1 cellular context compared by ENCODE assay signal in the genomic region with DNA sequence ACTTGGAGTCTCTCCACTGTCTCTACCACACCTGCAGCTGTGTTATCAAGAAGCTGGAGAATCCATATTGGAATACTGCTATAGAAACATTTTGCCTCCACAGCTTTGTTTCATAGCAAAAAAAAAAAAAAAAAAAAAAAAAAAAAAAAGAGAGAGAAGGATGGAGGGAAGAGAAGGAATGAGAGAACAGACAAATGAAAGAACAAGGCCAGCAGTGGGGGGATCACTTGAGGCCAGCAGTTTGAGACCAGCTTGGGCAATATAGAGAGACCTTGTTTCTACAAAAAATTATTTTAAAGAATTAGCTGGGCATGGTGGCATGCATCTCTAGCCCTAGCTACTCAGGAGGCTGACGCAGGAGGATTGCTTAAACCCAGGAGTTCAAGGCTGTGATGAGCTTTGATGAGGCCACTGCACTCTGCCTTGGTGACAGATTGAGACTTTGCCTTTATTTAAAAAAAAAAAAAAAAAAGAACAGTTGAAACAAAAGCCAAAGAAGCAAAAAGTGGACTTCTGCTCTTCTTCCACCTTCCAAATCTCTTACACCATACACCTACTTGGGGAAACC.
TF ChIP-seq lines count a peak whose summit lies in the region.

No MANE protein-coding gene starts in this region.

TF ChIP-seq in HepG2, 621 proteins besides CTCF, POLR2A, EP300 and RAD21:
- no peak for TF ChIP-seq ELF1 (CRISPR knock-in tag; IDR thresholded peaks at IDR 0.05)
- TF ChIP-seq, protein P1, sequence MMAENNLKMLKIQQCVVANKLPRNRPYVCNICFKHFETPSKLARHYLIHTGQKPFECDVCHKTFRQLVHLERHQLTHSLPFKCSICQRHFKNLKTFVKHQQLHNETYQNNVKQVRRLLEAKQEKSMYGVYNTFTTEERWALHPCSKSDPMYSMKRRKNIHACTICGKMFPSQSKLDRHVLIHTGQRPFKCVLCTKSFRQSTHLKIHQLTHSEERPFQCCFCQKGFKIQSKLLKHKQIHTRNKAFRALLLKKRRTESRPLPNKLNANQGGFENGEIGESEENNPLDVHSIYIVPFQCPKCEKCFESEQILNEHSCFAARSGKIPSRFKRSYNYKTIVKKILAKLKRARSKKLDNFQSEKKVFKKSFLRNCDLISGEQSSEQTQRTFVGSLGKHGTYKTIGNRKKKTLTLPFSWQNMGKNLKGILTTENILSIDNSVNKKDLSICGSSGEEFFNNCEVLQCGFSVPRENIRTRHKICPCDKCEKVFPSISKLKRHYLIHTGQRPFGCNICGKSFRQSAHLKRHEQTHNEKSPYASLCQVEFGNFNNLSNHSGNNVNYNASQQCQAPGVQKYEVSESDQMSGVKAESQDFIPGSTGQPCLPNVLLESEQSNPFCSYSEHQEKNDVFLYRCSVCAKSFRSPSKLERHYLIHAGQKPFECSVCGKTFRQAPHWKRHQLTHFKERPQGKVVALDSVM (CRISPR knock-in tag; IDR thresholded peaks at IDR 0.05) = 0 out of 2 replicates have a peak, but pooled peaks have one; percentile 11
- TF ChIP-seq, protein P2, sequence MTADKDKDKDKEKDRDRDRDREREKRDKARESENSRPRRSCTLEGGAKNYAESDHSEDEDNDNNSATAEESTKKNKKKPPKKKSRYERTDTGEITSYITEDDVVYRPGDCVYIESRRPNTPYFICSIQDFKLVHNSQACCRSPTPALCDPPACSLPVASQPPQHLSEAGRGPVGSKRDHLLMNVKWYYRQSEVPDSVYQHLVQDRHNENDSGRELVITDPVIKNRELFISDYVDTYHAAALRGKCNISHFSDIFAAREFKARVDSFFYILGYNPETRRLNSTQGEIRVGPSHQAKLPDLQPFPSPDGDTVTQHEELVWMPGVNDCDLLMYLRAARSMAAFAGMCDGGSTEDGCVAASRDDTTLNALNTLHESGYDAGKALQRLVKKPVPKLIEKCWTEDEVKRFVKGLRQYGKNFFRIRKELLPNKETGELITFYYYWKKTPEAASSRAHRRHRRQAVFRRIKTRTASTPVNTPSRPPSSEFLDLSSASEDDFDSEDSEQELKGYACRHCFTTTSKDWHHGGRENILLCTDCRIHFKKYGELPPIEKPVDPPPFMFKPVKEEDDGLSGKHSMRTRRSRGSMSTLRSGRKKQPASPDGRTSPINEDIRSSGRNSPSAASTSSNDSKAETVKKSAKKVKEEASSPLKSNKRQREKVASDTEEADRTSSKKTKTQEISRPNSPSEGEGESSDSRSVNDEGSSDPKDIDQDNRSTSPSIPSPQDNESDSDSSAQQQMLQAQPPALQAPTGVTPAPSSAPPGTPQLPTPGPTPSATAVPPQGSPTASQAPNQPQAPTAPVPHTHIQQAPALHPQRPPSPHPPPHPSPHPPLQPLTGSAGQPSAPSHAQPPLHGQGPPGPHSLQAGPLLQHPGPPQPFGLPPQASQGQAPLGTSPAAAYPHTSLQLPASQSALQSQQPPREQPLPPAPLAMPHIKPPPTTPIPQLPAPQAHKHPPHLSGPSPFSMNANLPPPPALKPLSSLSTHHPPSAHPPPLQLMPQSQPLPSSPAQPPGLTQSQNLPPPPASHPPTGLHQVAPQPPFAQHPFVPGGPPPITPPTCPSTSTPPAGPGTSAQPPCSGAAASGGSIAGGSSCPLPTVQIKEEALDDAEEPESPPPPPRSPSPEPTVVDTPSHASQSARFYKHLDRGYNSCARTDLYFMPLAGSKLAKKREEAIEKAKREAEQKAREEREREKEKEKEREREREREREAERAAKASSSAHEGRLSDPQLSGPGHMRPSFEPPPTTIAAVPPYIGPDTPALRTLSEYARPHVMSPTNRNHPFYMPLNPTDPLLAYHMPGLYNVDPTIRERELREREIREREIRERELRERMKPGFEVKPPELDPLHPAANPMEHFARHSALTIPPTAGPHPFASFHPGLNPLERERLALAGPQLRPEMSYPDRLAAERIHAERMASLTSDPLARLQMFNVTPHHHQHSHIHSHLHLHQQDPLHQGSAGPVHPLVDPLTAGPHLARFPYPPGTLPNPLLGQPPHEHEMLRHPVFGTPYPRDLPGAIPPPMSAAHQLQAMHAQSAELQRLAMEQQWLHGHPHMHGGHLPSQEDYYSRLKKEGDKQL (CRISPR knock-in tag; IDR thresholded peaks at IDR 0.05; ENCODE audit: low read depth) = no peak
